In genomic region chr7:105438847-105439173, GRCh38 we compare ENCODE assay signal across 1 cellular context.
TF ChIP-seq lines count a peak whose summit lies in the region.

No MANE protein-coding gene starts in this region.

TF ChIP-seq in WTC11, 78 proteins besides CTCF, POLR2A, EP300 and RAD21 (continued from another document):
- TF ChIP-seq E2F5 (CRISPR knock-in tag; IDR thresholded peaks at IDR 0.05) (no peak), SOX15 (CRISPR knock-in tag; IDR thresholded peaks at IDR 0.05) (no peak), IRF1 (CRISPR knock-in tag; IDR thresholded peaks at IDR 0.05) (no peak), MXD4 (CRISPR knock-in tag; IDR thresholded peaks at IDR 0.05; ENCODE audit: borderline replicate concordance) (no peak), SMAD3 (CRISPR knock-in tag; IDR thresholded peaks at IDR 0.05; ENCODE audit: borderline replicate concordance) (no peak), GRHL2 (CRISPR knock-in tag; IDR thresholded peaks at IDR 0.05; ENCODE audit: insufficient replicate concordance, severe bottlenecking) (no peak)
- TF ChIP-seq, protein P1, sequence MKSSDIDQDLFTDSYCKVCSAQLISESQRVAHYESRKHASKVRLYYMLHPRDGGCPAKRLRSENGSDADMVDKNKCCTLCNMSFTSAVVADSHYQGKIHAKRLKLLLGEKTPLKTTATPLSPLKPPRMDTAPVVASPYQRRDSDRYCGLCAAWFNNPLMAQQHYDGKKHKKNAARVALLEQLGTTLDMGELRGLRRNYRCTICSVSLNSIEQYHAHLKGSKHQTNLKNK (CRISPR knock-in tag; IDR thresholded peaks at IDR 0.05): no peak
